ENCODE assay signal across 12 cellular contexts in the genomic region with DNA sequence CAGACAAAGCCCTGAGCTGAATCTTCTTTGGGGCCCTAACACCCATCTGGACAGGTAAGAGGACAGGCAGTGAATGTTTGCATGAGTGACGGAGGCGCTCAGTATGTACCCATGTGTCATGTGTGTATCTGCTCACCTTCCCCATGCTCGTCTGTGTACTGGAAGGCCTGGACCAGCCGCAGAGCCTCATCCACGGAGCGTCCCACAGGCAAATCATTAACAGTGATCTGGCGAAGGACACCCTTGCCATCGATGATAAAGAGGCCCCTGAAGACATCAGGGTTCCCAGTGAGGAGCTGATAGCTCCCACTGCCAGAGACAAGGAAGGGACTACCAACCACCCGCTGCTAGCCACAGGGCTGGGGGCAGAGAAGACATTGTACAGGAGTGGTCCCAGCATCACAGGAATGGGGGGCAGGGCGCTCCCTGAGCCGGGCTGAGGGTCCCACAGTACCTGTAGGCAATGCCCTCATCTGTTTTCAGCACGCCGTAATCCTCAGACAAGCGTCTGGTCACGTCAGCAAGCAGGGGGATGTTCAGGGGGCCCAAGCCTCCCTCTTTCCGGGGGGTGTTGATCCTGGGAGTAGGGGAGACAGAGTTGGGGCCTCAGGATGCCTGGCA. TPM values are rescaled to one million over a fixed set of nuclear protein-coding genes. Genes with fewer than 3 reads are reported as not detected.
A peak's percentile ranks its signal among the peaks of the same experiment; 100 is the strongest.
DNase-seq lines count a peak whose midpoint lies in the region; ATAC-seq and TF ChIP-seq lines count a peak whose summit lies in the region.
"Had no signal": no experiment of that assay in that cellular context is flagged by ENCODE, and none has a peak within 500 bp of the region (broad histone marks: within the 10 kb centered on the region; RNA-seq: fewer than 3 reads in every experiment).

No MANE protein-coding gene starts in this region.

- H3K36me3 Mint-ChIP-seq in activated T-helper 1 cell treated with anti-CD3 and anti-CD28 coated beads, Interleukin-12 subunit alpha, Interleukin-12 subunit beta, Interleukin-2, Interleukin-4 antibody, amounts not matched to agents 30 ng/mL and 10 ng/mL and 1 ng/mL, durations not matched to agents 14 hours and 24 hours and 36 hours (ENCODE audit: low read depth): peaks cover 17% of the 10 kb centered on the region
- H3K36me3 Mint-ChIP-seq in naive thymus-derived CD4-positive, alpha-beta T cell: peaks cover 0 to 9% (median 0%) of the 10 kb centered on the region in 5 donors

- H3K4me2 ChIP-seq in BLaER1: peak overlapping the region; percentile 87

- no peak for ATAC-seq in naive thymus-derived CD4-positive, alpha-beta T cell
- ATAC-seq: esophagus mucosa had no signal

- in situ Hi-C loops in HAP-1 (cut with MboI; ENCODE audit: low sequenced_read_pairs): no loop called here

- H3K9ac ChIP-seq in BLaER1: peak overlapping the region; percentile 97

- peaks cover 41% of the 10 kb centered on the region for H3K36me3 ChIP-seq in BLaER1
- H3K36me3 ChIP-seq in HAP-1 (replicated peaks): peaks cover 37% of the 10 kb centered on the region
- peaks cover 0 to 28% (median 5%) of the 10 kb centered on the region in 3 experiments for H3K36me3 ChIP-seq in naive thymus-derived CD4-positive, alpha-beta T cell (ENCODE audit: control insufficient read depth in 2 of 3, insufficient read depth in 3 of 3, low read length in 3 of 3)
- peaks cover 42% of the 10 kb centered on the region for H3K36me3 ChIP-seq in WERI-Rb-1

- H3K4me1 ChIP-seq in BLaER1 (peaks cover 52% of the 10 kb centered on the region), HAP-1 (peaks cover 12% of the 10 kb centered on the region)
- H3K4me1 ChIP-seq in naive thymus-derived CD4-positive, alpha-beta T cell (ENCODE audit: control insufficient read depth in 2 of 2, insufficient read depth in 2 of 2, low read length in 2 of 2): peaks cover 15 to 25% of the 10 kb centered on the region in 2 donors

- POLR2A ChIA-PET in naive thymus-derived CD4-positive, alpha-beta T cell (lab: Charles Lee): interaction anchor here (0.6 to 5.1 kb wide), 8 partner anchors 8 to 118 kb away, joined by 3 to 31 read pairs (median 5); partner anchors contain the start of genes GET3 and JUNB

- H4K20me1 ChIP-seq in BLaER1: peaks cover 21% of the 10 kb centered on the region

- H3K4me3 ChIP-seq in BLaER1: peak overlapping the region; percentile 90
- peak overlapping the region; percentile 98 for H3K4me3 ChIP-seq in HAP-1
- H3K4me3 ChIP-seq in naive thymus-derived CD4-positive, alpha-beta T cell (ENCODE audit: low read length): no peak overlapping the region
- no peak overlapping the region for H3K4me3 ChIP-seq in WERI-Rb-1 (ENCODE audit: low read depth, low read length)

- H3K9me3 Mint-ChIP-seq in activated T-helper 1 cell treated with anti-CD3 and anti-CD28 coated beads, Interleukin-12 subunit alpha, Interleukin-12 subunit beta, Interleukin-2, Interleukin-4 antibody, amounts not matched to agents 30 ng/mL and 10 ng/mL and 1 ng/mL, durations not matched to agents 14 hours and 24 hours and 36 hours: no peaks in the 10 kb centered on the region
- no peaks in the 10 kb centered on the region for H3K9me3 Mint-ChIP-seq in naive thymus-derived CD4-positive, alpha-beta T cell

- peak overlapping the region; percentile 87 for H3K4me3 Mint-ChIP-seq in activated T-helper 1 cell treated with anti-CD3 and anti-CD28 coated beads, Interleukin-12 subunit alpha, Interleukin-12 subunit beta, Interleukin-2, Interleukin-4 antibody, amounts not matched to agents 30 ng/mL and 10 ng/mL and 1 ng/mL, durations not matched to agents 14 hours and 24 hours and 36 hours
- peak overlapping the region; percentile 42 to 92 (median 88) for H3K4me3 Mint-ChIP-seq in naive thymus-derived CD4-positive, alpha-beta T cell

- TF ChIP-seq CTCF in WERI-Rb-1 (IDR thresholded peaks at IDR 0.05; ENCODE audit: low read depth, low read length): no peak

- H3K27me3 ChIP-seq in BLaER1 (no peaks in the 10 kb centered on the region), HAP-1 (ENCODE audit: low read depth) (no peaks in the 10 kb centered on the region), WERI-Rb-1 (ENCODE audit: insufficient read depth, low read depth, severe bottlenecking) (no peaks in the 10 kb centered on the region)
- no peaks in the 10 kb centered on the region for H3K27me3 ChIP-seq in naive thymus-derived CD4-positive, alpha-beta T cell (ENCODE audit: control insufficient read depth in 2 of 2, insufficient read depth in 2 of 2, low read length in 2 of 2)

- CTCF ChIA-PET in naive thymus-derived CD4-positive, alpha-beta T cell (lab: Charles Lee): interaction anchor here (0.7 to 9.8 kb wide), 6 partner anchors 23 to 67 kb away, joined by 3 to 169 read pairs (median 24); partner anchors contain the start of gene HOOK2

- H3K27ac Mint-ChIP-seq in activated T-helper 1 cell treated with anti-CD3 and anti-CD28 coated beads, Interleukin-12 subunit alpha, Interleukin-12 subunit beta, Interleukin-2, Interleukin-4 antibody, amounts not matched to agents 30 ng/mL and 10 ng/mL and 1 ng/mL, durations not matched to agents 14 hours and 24 hours and 36 hours: no peak overlapping the region
- H3K27ac Mint-ChIP-seq in naive thymus-derived CD4-positive, alpha-beta T cell: peak overlapping the region in 6 of 9 donors; percentile 8 to 82 (median 48)

- H3K4me1 Mint-ChIP-seq in activated T-helper 1 cell treated with anti-CD3 and anti-CD28 coated beads, Interleukin-12 subunit alpha, Interleukin-12 subunit beta, Interleukin-2, Interleukin-4 antibody, amounts not matched to agents 30 ng/mL and 10 ng/mL and 1 ng/mL, durations not matched to agents 14 hours and 24 hours and 36 hours (ENCODE audit: low read depth): peaks cover 34% of the 10 kb centered on the region
- peaks cover 20 to 40% (median 34%) of the 10 kb centered on the region in 7 donors for H3K4me1 Mint-ChIP-seq in naive thymus-derived CD4-positive, alpha-beta T cell

- H3K9me3 ChIP-seq in BLaER1 (no peaks in the 10 kb centered on the region), HAP-1 (no peaks in the 10 kb centered on the region; the same call in 1 of the 2 replicates), WERI-Rb-1 (ENCODE audit: severe bottlenecking) (no peaks in the 10 kb centered on the region)
- no peaks in the 10 kb centered on the region for H3K9me3 ChIP-seq in naive thymus-derived CD4-positive, alpha-beta T cell (ENCODE audit: control insufficient read depth in 2 of 3, low read length in 3 of 3)

- H3K27ac ChIP-seq in BLaER1 (no peak overlapping the region), WERI-Rb-1 (no peak overlapping the region)
- peak overlapping the region; percentile 0 for H3K27ac ChIP-seq in naive thymus-derived CD4-positive, alpha-beta T cell (ENCODE audit: low read depth, low read length)

- intact Hi-C loops in activated T-helper 1 cell treated with anti-CD3 and anti-CD28 coated beads, Interleukin-12 subunit alpha, Interleukin-12 subunit beta, Interleukin-2, Interleukin-4 antibody, amounts not matched to agents 30 ng/mL and 10 ng/mL and 1 ng/mL, durations not matched to agents 14 hours and 24 hours and 36 hours (cut with micrococcal nuclease): no loop called here
- intact Hi-C loops in naive thymus-derived CD4-positive, alpha-beta T cell (cut with micrococcal nuclease): loop anchor here (2.0 to 5.0 kb wide), 2 partner anchors 37 to 65 kb away; partner anchors contain the start of genes MAST1 (in 1 of the 2) and TRIR (in 1 of the 2)

- DNase-seq in HAP-1 (ENCODE audit: low spot score in 2 of 2) (no peak), NCI-H345 treated with DMSO at 0.1 percent for 48 hours (lab: John Stamatoyannopoulos, UW; ENCODE audit: unreplicated experiment) (no peak), WERI-Rb-1 (no peak), amygdala (lab: John Stamatoyannopoulos, UW) (no peak)
- no peak for DNase-seq in activated T-helper 1 cell treated with anti-CD3 and anti-CD28 coated beads, Interleukin-12 subunit alpha, Interleukin-12 subunit beta, Interleukin-2, Interleukin-4 antibody, amounts not matched to agents 30 ng/mL and 10 ng/mL and 1 ng/mL, durations not matched to agents 14 hours and 24 hours and 36 hours (ENCODE audit: low spot score)
- DNase-seq in naive thymus-derived CD4-positive, alpha-beta T cell: no peak
- DNase-seq in effector CD8-positive, alpha-beta T cell (lab: John Stamatoyannopoulos, UW): no peak
- DNase-seq: MM.1S, NCI-H226 had no signal

- H3K27me3 Mint-ChIP-seq in activated T-helper 1 cell treated with anti-CD3 and anti-CD28 coated beads, Interleukin-12 subunit alpha, Interleukin-12 subunit beta, Interleukin-2, Interleukin-4 antibody, amounts not matched to agents 30 ng/mL and 10 ng/mL and 1 ng/mL, durations not matched to agents 14 hours and 24 hours and 36 hours (ENCODE audit: insufficient read depth): no peaks in the 10 kb centered on the region
- H3K27me3 Mint-ChIP-seq in naive thymus-derived CD4-positive, alpha-beta T cell: peaks cover 0 to 6% (median 0%) of the 10 kb centered on the region in 5 donors

RNA-seq across cellular contexts. Expression of gene PRDX2, which starts 1.8 kb away (rescaled TPM):
- 277 and 280 TPM in 2 replicates for total RNA-seq in activated T-helper 1 cell treated with anti-CD3 and anti-CD28 coated beads, Interleukin-12 subunit alpha, Interleukin-12 subunit beta, Interleukin-2, Interleukin-4 antibody, amounts not matched to agents 30 ng/mL and 10 ng/mL and 1 ng/mL, durations not matched to agents 14 hours and 24 hours and 36 hours
- 100 to 1,000 TPM in 3 of 5 experiments, 10 to 100 TPM in 2; 75.1 to 297 (median 117) TPM for total RNA-seq in naive thymus-derived CD4-positive, alpha-beta T cell
- polyA plus RNA-seq in naive thymus-derived CD4-positive, alpha-beta T cell: 100 to 1,000 TPM; 313 to 359 TPM

RNA-seq across cellular contexts. Expression of gene THSD8, which starts 2.0 kb away (rescaled TPM):
- total RNA-seq in activated T-helper 1 cell treated with anti-CD3 and anti-CD28 coated beads, Interleukin-12 subunit alpha, Interleukin-12 subunit beta, Interleukin-2, Interleukin-4 antibody, amounts not matched to agents 30 ng/mL and 10 ng/mL and 1 ng/mL, durations not matched to agents 14 hours and 24 hours and 36 hours: 28.0 and 28.1 TPM in 2 replicates
- total RNA-seq in naive thymus-derived CD4-positive, alpha-beta T cell: 10 to 100 TPM in 1 of 5 experiments, 1 to 10 TPM in 2, under 1 TPM in 1, not detected in 1; 0.80 to 18.9 (median 2.1) TPM
- polyA plus RNA-seq in naive thymus-derived CD4-positive, alpha-beta T cell: not detected
- total RNA-seq: renal cortical epithelial cell had no signal

RNA-seq across cellular contexts. Expression of gene RNASEH2A, which starts 6.6 kb away (rescaled TPM):
- total RNA-seq in activated T-helper 1 cell treated with anti-CD3 and anti-CD28 coated beads, Interleukin-12 subunit alpha, Interleukin-12 subunit beta, Interleukin-2, Interleukin-4 antibody, amounts not matched to agents 30 ng/mL and 10 ng/mL and 1 ng/mL, durations not matched to agents 14 hours and 24 hours and 36 hours: 36.1 and 37.5 TPM in 2 replicates
- total RNA-seq in naive thymus-derived CD4-positive, alpha-beta T cell: 10 to 100 TPM in 2 of 5 experiments, 1 to 10 TPM in 3; 1.6 to 30.9 (median 9.3) TPM
- 10 to 100 TPM; 20.3 to 20.4 TPM for polyA plus RNA-seq in naive thymus-derived CD4-positive, alpha-beta T cell

RNA-seq across cellular contexts. Expression of gene JUNB, which starts 8.5 kb away (rescaled TPM):
- 311 and 312 TPM in 2 replicates for total RNA-seq in activated T-helper 1 cell treated with anti-CD3 and anti-CD28 coated beads, Interleukin-12 subunit alpha, Interleukin-12 subunit beta, Interleukin-2, Interleukin-4 antibody, amounts not matched to agents 30 ng/mL and 10 ng/mL and 1 ng/mL, durations not matched to agents 14 hours and 24 hours and 36 hours
- total RNA-seq in naive thymus-derived CD4-positive, alpha-beta T cell: 1,000 to 10,000 TPM in 2 of 5 experiments, 100 to 1,000 TPM in 3; 107 to 2,198 (median 203) TPM
- polyA plus RNA-seq in naive thymus-derived CD4-positive, alpha-beta T cell: 1,000 to 10,000 TPM in 1 of 2 donors, 100 to 1,000 TPM in 1; 690 to 1,125 TPM

RNA-seq across cellular contexts. Expression of gene HOOK2, which starts 24.5 kb away (rescaled TPM):
- 13.3 and 15.7 TPM in 2 replicates for total RNA-seq in activated T-helper 1 cell treated with anti-CD3 and anti-CD28 coated beads, Interleukin-12 subunit alpha, Interleukin-12 subunit beta, Interleukin-2, Interleukin-4 antibody, amounts not matched to agents 30 ng/mL and 10 ng/mL and 1 ng/mL, durations not matched to agents 14 hours and 24 hours and 36 hours
- total RNA-seq in naive thymus-derived CD4-positive, alpha-beta T cell: 10 to 100 TPM; 16.6 to 37.5 (median 22.3) TPM
- polyA plus RNA-seq in naive thymus-derived CD4-positive, alpha-beta T cell: 1 to 10 TPM; 4.0 to 5.3 TPM

Comparison
In these comparisons a context has a peak if more than half of its experiments do, and no peak if none do; other contexts are left out.
1. H3K4me3 ChIP-seq: peak in BLaER1 (single experiment) and HAP-1 (single experiment); none in naive thymus-derived CD4-positive, alpha-beta T cell (single experiment) and WERI-Rb-1 (single experiment).